ENCODE assay signal across 15 cellular contexts in genomic region chr1:158016651-158017335, GRCh38. TPM values are rescaled to one million over a fixed set of nuclear protein-coding genes. Genes with fewer than 3 reads are reported as not detected.
DNase-seq lines count a peak whose midpoint lies in the region; ATAC-seq and TF ChIP-seq lines count a peak whose summit lies in the region.
"Had no signal": no experiment of that assay in that cellular context is flagged by ENCODE, and none has a peak within 500 bp of the region (broad histone marks: within the 10 kb centered on the region; RNA-seq: fewer than 3 reads in every experiment).

No MANE protein-coding gene starts in this region.

- no peak overlapping the region for H3K9ac ChIP-seq in duodenal mucosa (ENCODE audit: low read depth in 1 of 2, low read length in 2 of 2)

- 71 to 74% (median 72%) methylated on average over 10 of the region's 10 CpGs for WGBS in heart left ventricle, 4 donors

- H3K4me1 Mint-ChIP-seq in neural crest cell, result peaks cover 93% of the 10 kb centered on the region
- no peaks in the 10 kb centered on the region for H3K4me1 Mint-ChIP-seq in activated T-helper 2 cell treated with anti-CD3 and anti-CD28 coated beads, Interferon-gamma antibody, Interleukin-2, Interleukin-4, amounts not matched to agents 10 μg/mL and 5 μg/mL and 100 μg/mL, durations not matched to agents 14 hours and 24 hours and 36 hours (ENCODE audit: low read depth)

- H3K4me3 ChIP-seq in heart left ventricle, result no peak overlapping the region
- H3K4me3 ChIP-seq in duodenal mucosa (ENCODE audit: low read depth in 1 of 2, low read length in 2 of 2), result no peak overlapping the region
- H3K4me3 ChIP-seq in vagina, result no peak overlapping the region
- H3K4me3 ChIP-seq: mucosa of descending colon had no signal

- H3K36me3 ChIP-seq in heart left ventricle, result no peaks in the 10 kb centered on the region
- no peaks in the 10 kb centered on the region for H3K36me3 ChIP-seq in duodenal mucosa (ENCODE audit: control insufficient read depth in 1 of 2, insufficient read depth in 2 of 2, low read length in 2 of 2)
- H3K36me3 ChIP-seq in vagina, result no peaks in the 10 kb centered on the region

- peak overlapping the region; percentile 85 for H3K27ac Mint-ChIP-seq in neural crest cell (ENCODE audit: unreplicated experiment)
- H3K27ac Mint-ChIP-seq in activated T-helper 2 cell treated with anti-CD3 and anti-CD28 coated beads, Interferon-gamma antibody, Interleukin-2, Interleukin-4, amounts not matched to agents 10 μg/mL and 5 μg/mL and 100 μg/mL, durations not matched to agents 14 hours and 24 hours and 36 hours, result no peak overlapping the region

- DNase-seq in heart left ventricle (no peak), left cardiac atrium (no peak), neural crest cell (ENCODE audit: low read depth, low spot score) (no peak), vagina (ENCODE audit: extremely low spot score in 2 of 2) (no peak), GOT3 (lab: John Stamatoyannopoulos, UW) (no peak)
- no peak for DNase-seq in activated CD4-positive, alpha-beta T cell treated with anti-CD3 and anti-CD28 coated beads, Interleukin-2, amount 50 U/mL, for 1 hour
- no peak for DNase-seq in activated T-helper 2 cell treated with anti-CD3 and anti-CD28 coated beads, Interferon-gamma antibody, Interleukin-2, Interleukin-4, amounts not matched to agents 10 μg/mL and 5 μg/mL and 100 μg/mL, durations not matched to agents 14 hours and 24 hours and 36 hours (ENCODE audit: low spot score)
- DNase-seq: ACHN; activated effector memory CD4-positive, alpha-beta T cell treated with Interleukin-2 at 50 U/mL for 16 hours; DMS53; head of caudate nucleus; mucosa of descending colon; NCI-H446; SHP77 treated with DMSO at 0.1 percent for 48 hours had no signal

- peak overlapping the region; percentile 65 for H3K4me3 Mint-ChIP-seq in neural crest cell
- H3K4me3 Mint-ChIP-seq in activated T-helper 2 cell treated with anti-CD3 and anti-CD28 coated beads, Interferon-gamma antibody, Interleukin-2, Interleukin-4, amounts not matched to agents 10 μg/mL and 5 μg/mL and 100 μg/mL, durations not matched to agents 14 hours and 24 hours and 36 hours (ENCODE audit: low read depth), result no peak overlapping the region

- no peaks in the 10 kb centered on the region for H3K27me3 Mint-ChIP-seq in neural crest cell (ENCODE audit: low read depth)
- H3K27me3 Mint-ChIP-seq in activated T-helper 2 cell treated with anti-CD3 and anti-CD28 coated beads, Interferon-gamma antibody, Interleukin-2, Interleukin-4, amounts not matched to agents 10 μg/mL and 5 μg/mL and 100 μg/mL, durations not matched to agents 14 hours and 24 hours and 36 hours (ENCODE audit: low read depth), result no peaks in the 10 kb centered on the region

- H3K27me3 ChIP-seq in heart left ventricle, result no peaks in the 10 kb centered on the region
- H3K27me3 ChIP-seq in duodenal mucosa (ENCODE audit: control insufficient read depth in 1 of 2, insufficient read depth in 2 of 2, low read length in 2 of 2), result no peaks in the 10 kb centered on the region
- no peaks in the 10 kb centered on the region for H3K27me3 ChIP-seq in vagina

- ATAC-seq in heart left ventricle (no peak), left cardiac atrium (no peak)
- ATAC-seq: mucosa of descending colon had no signal

- H3K9me3 Mint-ChIP-seq in neural crest cell, result no peaks in the 10 kb centered on the region
- H3K9me3 Mint-ChIP-seq in activated T-helper 2 cell treated with anti-CD3 and anti-CD28 coated beads, Interferon-gamma antibody, Interleukin-2, Interleukin-4, amounts not matched to agents 10 μg/mL and 5 μg/mL and 100 μg/mL, durations not matched to agents 14 hours and 24 hours and 36 hours, result no peaks in the 10 kb centered on the region

- intact Hi-C loops in heart left ventricle (cut with DNase I) (no loop called here), left cardiac atrium (cut with DNase I) (no loop called here), vagina (cut with DNase I) (no loop called here)
- intact Hi-C loops in activated T-helper 2 cell treated with anti-CD3 and anti-CD28 coated beads, Interferon-gamma antibody, Interleukin-2, Interleukin-4, amounts not matched to agents 10 μg/mL and 5 μg/mL and 100 μg/mL, durations not matched to agents 14 hours and 24 hours and 36 hours (cut with micrococcal nuclease), result no loop called here

- peak overlapping the region in 11 of 12 donors; percentile 71 to 91 (median 83) for H3K27ac ChIP-seq in heart left ventricle
- H3K27ac ChIP-seq in duodenal mucosa (ENCODE audit: low read depth, low read length), result peak overlapping the region; percentile 24
- H3K27ac ChIP-seq in vagina, result peak overlapping the region; percentile 88

- no peaks in the 10 kb centered on the region for H3K36me3 Mint-ChIP-seq in neural crest cell (ENCODE audit: low read depth)
- no peaks in the 10 kb centered on the region for H3K36me3 Mint-ChIP-seq in activated T-helper 2 cell treated with anti-CD3 and anti-CD28 coated beads, Interferon-gamma antibody, Interleukin-2, Interleukin-4, amounts not matched to agents 10 μg/mL and 5 μg/mL and 100 μg/mL, durations not matched to agents 14 hours and 24 hours and 36 hours (ENCODE audit: low read depth)

- TF ChIP-seq POLR2A in heart left ventricle (IDR thresholded peaks at IDR 0.05) (no peak), vagina (IDR thresholded peaks at IDR 0.05) (no peak)

- TF ChIP-seq CTCF in heart left ventricle (IDR thresholded peaks at IDR 0.05) (no peak), neural crest cell (conservative IDR thresholded peaks at IDR 0.05) (no peak), vagina (IDR thresholded peaks at IDR 0.05) (peak in 1 of 3 experiments; percentile 20)

- H3K4me1 ChIP-seq in heart left ventricle (peaks cover 0 to 92% (median 59%) of the 10 kb centered on the region in 12 donors), duodenal mucosa (ENCODE audit: control insufficient read depth in 1 of 2, insufficient read depth in 2 of 2, low read length in 2 of 2) (peaks cover 15 to 27% of the 10 kb centered on the region in 2 donors), vagina (peaks cover 97% of the 10 kb centered on the region)

- H3K9me3 ChIP-seq in heart left ventricle (no peaks in the 10 kb centered on the region), duodenal mucosa (ENCODE audit: control insufficient read depth in 1 of 2, low read length in 2 of 2) (no peaks in the 10 kb centered on the region), vagina (no peaks in the 10 kb centered on the region)
- H3K9me3 ChIP-seq: mucosa of descending colon had no signal

RNA-seq across cellular contexts. Expression of gene KIRREL1, which starts 23.3 kb away (rescaled TPM):
- 10 to 100 TPM in 4 of 9 donors, 1 to 10 TPM in 5; 6.1 to 22.7 (median 8.2) TPM for total RNA-seq in heart left ventricle
- polyA plus RNA-seq in heart left ventricle, result 1 to 10 TPM; 3.2 to 8.4 TPM
- total RNA-seq in left cardiac atrium, result 10 to 100 TPM; 19.7 to 21.2 TPM
- 64.9 and 68.0 TPM in 2 replicates for total RNA-seq in neural crest cell
- total RNA-seq in vagina, result 34.9 TPM
- not detected in 2 replicates for total RNA-seq in activated T-helper 2 cell treated with anti-CD3 and anti-CD28 coated beads, Interferon-gamma antibody, Interleukin-2, Interleukin-4, amounts not matched to agents 10 μg/mL and 5 μg/mL and 100 μg/mL, durations not matched to agents 14 hours and 24 hours and 36 hours

Comparison
In these comparisons a context has a peak if more than half of its experiments do, and no peak if none do; other contexts are left out.
1. H3K27ac ChIP-seq: peak in every context shown above with its lines; median percentile 88 in vagina; 83 in heart left ventricle; 24 in duodenal mucosa.